Comparison of ENCODE assay signal across 11 cellular contexts in the genomic region with DNA sequence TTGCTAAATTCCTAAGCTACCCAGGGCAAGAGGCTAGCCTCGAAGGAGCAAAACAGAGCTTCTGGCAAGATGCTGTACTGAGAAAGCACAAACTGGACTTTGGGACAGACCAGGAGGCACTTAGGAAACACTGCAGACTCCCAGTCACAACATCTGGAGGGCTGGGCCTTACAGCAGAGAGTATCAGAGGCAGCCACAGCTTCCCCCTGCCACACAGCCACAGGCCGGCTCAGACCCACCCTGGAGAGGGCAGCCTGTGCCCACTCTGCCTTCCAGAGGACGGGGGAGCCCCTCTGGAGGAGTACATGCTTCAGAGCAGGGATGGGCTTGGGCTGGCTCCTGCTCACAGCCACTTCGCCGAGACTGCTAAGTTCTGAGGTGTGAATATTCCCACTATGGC. TPM values are rescaled to one million over a fixed set of nuclear protein-coding genes. Genes with fewer than 3 reads are reported as not detected.
DNase-seq lines count a peak whose midpoint lies in the region; ATAC-seq, FAIRE-seq and TF ChIP-seq lines count a peak whose summit lies in the region.
"Had no signal": no experiment of that assay in that cellular context is flagged by ENCODE, and none has a peak within 500 bp of the region (broad histone marks: within the 10 kb centered on the region; RNA-seq: fewer than 3 reads in every experiment).

No MANE protein-coding gene starts in this region.

- peak overlapping the region in 1 of 2 experiments; percentile 33 for H2BK12ac ChIP-seq in mesenchymal stem cell (ENCODE audit: low read length in 2 of 2)

- H3K9ac ChIP-seq in K562 (ENCODE audit: insufficient read depth in 1 of 2, low read depth in 2 of 2, low read length in 2 of 2) (peak overlapping the region in 1 of 2 experiments; percentile 38; a peak in 1 of 4 replicates), mesenchymal stem cell (ENCODE audit: low read length) (peak overlapping the region; percentile 51)

- TF ChIP-seq CTCF in K562 (IDR thresholded peaks at IDR 0.05 in 2 of 3, conservative IDR thresholded peaks at IDR 0.05 in 1 of 3; ENCODE audit: insufficient read depth in 2 of 3, low read depth in 1 of 3, low read length in 3 of 3), result no peak
- no peak for TF ChIP-seq CTCF in thoracic aorta (IDR thresholded peaks at IDR 0.05)

- 65% methylated on average over 5 of the region's 5 CpGs for WGBS in K562 (ENCODE audit: insufficient coverage, low coverage, missing lambda C conversion rate)
- WGBS in mesenchymal stem cell, result 74% methylated on average over 3 of the region's 5 CpGs

- H2BK120ac ChIP-seq in mesenchymal stem cell (ENCODE audit: low read depth, low read length), result peak overlapping the region; percentile 78

- peak overlapping the region; percentile 6 to 84 for H3K18ac ChIP-seq in mesenchymal stem cell (ENCODE audit: low read depth in 1 of 2, low read length in 2 of 2)

- H3K36me3 ChIP-seq in K562 (ENCODE audit: control insufficient read depth, insufficient read depth, low read length), result peaks cover 43% of the 10 kb centered on the region
- peaks cover 9 to 21% of the 10 kb centered on the region in 2 experiments for H3K36me3 ChIP-seq in mesenchymal stem cell (ENCODE audit: control insufficient read depth in 1 of 2, insufficient read depth in 2 of 2, low read depth in 1 of 2, low read length in 2 of 2)
- peaks cover 5% of the 10 kb centered on the region for H3K36me3 ChIP-seq in thoracic aorta

- H2BK15ac ChIP-seq in mesenchymal stem cell (ENCODE audit: low read depth, poor library complexity, severe bottlenecking), result no peak overlapping the region

- H3K9me3 Mint-ChIP-seq in T-helper 2 cell treated with Interferon-gamma antibody and Interleukin-4, amounts not matched to agents 5 μg/mL and 100 μg/mL, for 36 hours, result no peaks in the 10 kb centered on the region

- no peak for TF ChIP-seq EP300 in K562 (IDR thresholded peaks at IDR 0.05; ENCODE audit: low read length)

- peak overlapping the region in 1 of 2 experiments; percentile 91 for H3K14ac ChIP-seq in mesenchymal stem cell (ENCODE audit: low read length in 2 of 2)

- H2AFZ ChIP-seq in K562 (ENCODE audit: low read depth, low read length) (no peak overlapping the region), mesenchymal stem cell (ENCODE audit: low read depth, low read length) (no peak overlapping the region)

- POLR2A ChIA-PET in K562 (lab: Yijun Ruan, JAX), result interaction anchor here (0.6 to 2.6 kb wide), 8 partner anchors 8 to 28 kb away, joined by 3 to 10 read pairs (median 6); a partner anchor contains a TSS

- peaks cover 8 to 25% of the 10 kb centered on the region in 2 experiments for H3K4me1 ChIP-seq in K562 (replicated peaks in 1 of 2; ENCODE audit: control insufficient read depth in 2 of 2, insufficient read depth in 2 of 2, low read length in 2 of 2)
- peaks cover 33% of the 10 kb centered on the region for H3K4me1 ChIP-seq in mesenchymal stem cell (ENCODE audit: control insufficient read depth, insufficient read depth, low read depth, low read length)
- H3K4me1 ChIP-seq in thoracic aorta (ENCODE audit: control insufficient read depth in 1 of 2, low read depth in 2 of 2), result peaks cover 38 to 71% of the 10 kb centered on the region in 2 donors

- peak overlapping the region; percentile 97 for H3K27ac Mint-ChIP-seq in T-helper 2 cell treated with Interferon-gamma antibody and Interleukin-4, amounts not matched to agents 5 μg/mL and 100 μg/mL, for 36 hours

- peaks cover 61% of the 10 kb centered on the region for H3K36me3 Mint-ChIP-seq in T-helper 2 cell treated with Interferon-gamma antibody and Interleukin-4, amounts not matched to agents 5 μg/mL and 100 μg/mL, for 36 hours (ENCODE audit: low read depth)

- in situ Hi-C loops in K562 (cut with MboI), result no loop called here

- peaks cover 95% of the 10 kb centered on the region for H3K79me2 ChIP-seq in K562 (ENCODE audit: control insufficient read depth, insufficient read depth, low read length)

- no peak overlapping the region for H3K4me2 ChIP-seq in K562 (ENCODE audit: insufficient read depth, low read length)
- H3K4me2 ChIP-seq in mesenchymal stem cell (ENCODE audit: low read length, poor library complexity, severe bottlenecking), result no peak overlapping the region

- H4K20me1 ChIP-seq in K562 (replicated peaks; ENCODE audit: control insufficient read depth, insufficient read depth, low read length), result peaks cover 30% of the 10 kb centered on the region

- peak overlapping the region; percentile 79 for H3K4me3 Mint-ChIP-seq in T-helper 2 cell treated with Interferon-gamma antibody and Interleukin-4, amounts not matched to agents 5 μg/mL and 100 μg/mL, for 36 hours

- no peak overlapping the region for H2BK5ac ChIP-seq in mesenchymal stem cell (ENCODE audit: low read depth, low read length, poor library complexity, severe bottlenecking)

- H3K9me3 ChIP-seq in K562 (replicated peaks; ENCODE audit: control insufficient read depth, insufficient read depth, low read depth, low read length), result peaks cover 2% of the 10 kb centered on the region; the same call in 1 of the 2 replicates
- no peaks in the 10 kb centered on the region for H3K9me3 ChIP-seq in mesenchymal stem cell (ENCODE audit: control insufficient read depth, low read length)
- no peaks in the 10 kb centered on the region for H3K9me3 ChIP-seq in thoracic aorta

- CTCF ChIA-PET in K562 (lab: Yijun Ruan, JAX; ENCODE audit: low intra/inter-chr PET ratio), result no interaction called here

- TF ChIP-seq RAD21 in K562 (CRISPR knock-in tag; conservative IDR thresholded peaks at IDR 0.05 in 1 of 2, IDR thresholded peaks at IDR 0.05 in 1 of 2), result no peak

- H3K9me1 ChIP-seq in K562 (ENCODE audit: control insufficient read depth, insufficient read depth, low read length), result peaks cover 7% of the 10 kb centered on the region

- peak overlapping the region; percentile 71 for H4K91ac ChIP-seq in mesenchymal stem cell (ENCODE audit: low read length)

- H3K27me3 Mint-ChIP-seq in T-helper 2 cell treated with Interferon-gamma antibody and Interleukin-4, amounts not matched to agents 5 μg/mL and 100 μg/mL, for 36 hours (ENCODE audit: low read depth), result no peaks in the 10 kb centered on the region

- peaks cover 13% of the 10 kb centered on the region for H3K79me1 ChIP-seq in mesenchymal stem cell (replicated peaks; ENCODE audit: low read length, poor library complexity, severe bottlenecking)

- peak overlapping the region; percentile 54 to 65 for H3K4ac ChIP-seq in mesenchymal stem cell (ENCODE audit: low read depth in 1 of 2, low read length in 2 of 2)

- H3K4me3 ChIP-seq in K562 (no peak overlapping the region), mesenchymal stem cell (ENCODE audit: insufficient read depth in 1 of 2, low read depth in 1 of 2, low read length in 2 of 2) (peak overlapping the region in 1 of 2 experiments; percentile 13), thoracic aorta (peak overlapping the region; percentile 24)

- peak overlapping the region in 1 of 2 experiments; percentile 15 for H3K23ac ChIP-seq in mesenchymal stem cell (ENCODE audit: low read length in 2 of 2)

- DNase-seq in T-helper 2 cell treated with Interferon-gamma antibody and Interleukin-4, amounts not matched to agents 5 μg/mL and 100 μg/mL, for 36 hours (ENCODE audit: low spot score), result no peak
- DNase-seq in T-helper 2 cell, result no peak
- DNase-seq in K562 (ENCODE audit: extremely low read depth in 1 of 4, low spot score in 3 of 4), result peak in 1 of 4 experiments; percentile 21
- no peak for DNase-seq in mesenchymal stem cell
- DNase-seq in thoracic aorta (ENCODE audit: low spot score), result no peak
- no peak for DNase-seq in urothelium cell line (ENCODE audit: low spot score)
- DNase-seq in activated CD4-positive, CD25-positive, alpha-beta regulatory T cell (lab: John Stamatoyannopoulos, UW), result no peak
- no peak for DNase-seq in SW 1271 (lab: John Stamatoyannopoulos, UW)
- DNase-seq: kidney had no signal

- H3K4me1 Mint-ChIP-seq in T-helper 2 cell treated with Interferon-gamma antibody and Interleukin-4, amounts not matched to agents 5 μg/mL and 100 μg/mL, for 36 hours (ENCODE audit: low read depth), result peaks cover 69% of the 10 kb centered on the region

- H3K27ac ChIP-seq in K562 (ENCODE audit: extremely low read depth, low read depth, low read length) (peak overlapping the region; percentile 2; the same call in 1 of the 3 replicates), mesenchymal stem cell (ENCODE audit: low read length, poor library complexity, severe bottlenecking) (peak overlapping the region; percentile 50), thoracic aorta (peak overlapping the region; percentile 69 to 89)

- no TSS peak for BruUV-seq in K562 (replicated peaks; lab: Mats Ljungman, UMichigan)

- H3K27me3 ChIP-seq in K562 (ENCODE audit: control insufficient read depth in 2 of 2, insufficient read depth in 2 of 2, low read length in 2 of 2), result no peaks in the 10 kb centered on the region
- H3K27me3 ChIP-seq in mesenchymal stem cell (ENCODE audit: control insufficient read depth in 1 of 2, insufficient read depth in 1 of 2, low read length in 2 of 2), result no peaks in the 10 kb centered on the region
- no peaks in the 10 kb centered on the region for H3K27me3 ChIP-seq in thoracic aorta (replicated peaks; ENCODE audit: insufficient read depth)

- no peak overlapping the region for H4K8ac ChIP-seq in mesenchymal stem cell (ENCODE audit: low read length)

- intact Hi-C loops in K562 (cut with micrococcal nuclease), result no loop called here

- FAIRE-seq in K562 (lab: Jason Lieb, UNC), result no peak
- FAIRE-seq in urothelium cell line (lab: Jason Lieb, UNC), result no peak
- FAIRE-seq: A204.1, colon, kidney had no signal

- peak overlapping the region; percentile 54 for H2AK5ac ChIP-seq in mesenchymal stem cell (ENCODE audit: low read length, severe bottlenecking)

- no peak for TF ChIP-seq POLR2A in K562 (conservative IDR thresholded peaks at IDR 0.05)

- peak; percentile 37 for ATAC-seq in K562
- ATAC-seq in thoracic aorta (ENCODE audit: insufficient number of reproducible peaks, low FRiP score, low read depth), result peak; percentile 24

RNA-seq across cellular contexts. Expression of a gene that starts 17.4 kb away (rescaled TPM):
- 111 and 160 TPM in 2 replicates for total RNA-seq in K562 (2011; cell fraction: chromatin; rRNA removed; ENCODE audit: low replicate concordance)
- 87.6 and 91.1 TPM in 2 replicates for total RNA-seq in K562 (2011; cell fraction: nucleolus; rRNA removed)
- total RNA-seq in K562 (2011; cell fraction: nucleoplasm; rRNA removed), result 118 and 155 TPM in 2 replicates
- total RNA-seq in K562 (2014; rRNA removed) (64.7 and 68.7 TPM in 2 replicates), K562 (2014; rRNA removed; fragmentation: Illumina TruSeq; extraction: Trizol) (70.9 and 72.5 TPM in 2 replicates), K562 (2015; rRNA removed; fragmentation: Illumina TruSeq; extraction: Trizol) (63.1 and 67.1 TPM in 2 replicates), K562 (2021) (62.4 and 67.5 TPM in 2 replicates), thoracic aorta (100 to 1,000 TPM; 196 to 218 TPM)
- polyA plus RNA-seq in K562 (2011; rRNA removed) (57.5 and 86.9 TPM in 2 replicates), K562 (2014; fragmentation: Illumina TruSeq; extraction: Trizol) (55.5 and 58.2 TPM in 2 replicates), K562 (2014; fragmentation: Nextera tagmentation; extraction: Ambion mirVana) (1 to 10 TPM; 5.8 to 8.3 TPM), K562 (2014; rRNA removed) (44.0 and 45.2 TPM in 2 replicates)
- polyA plus RNA-seq in K562 (2011; cell fraction: cytosol; rRNA removed), result 44.1 and 45.9 TPM in 2 replicates
- 43.3 and 60.6 TPM in 2 replicates for polyA plus RNA-seq in K562 (2011; cell fraction: nucleus; rRNA removed)
- polyA plus RNA-seq in K562 (2012), result 47.5 and 54.2 TPM in 2 replicates
- 119 and 154 TPM in 2 replicates for polyA minus RNA-seq in K562 (2011; rRNA and poly(A)+ RNA removed)
- 70.0 and 93.0 TPM in 2 replicates for polyA minus RNA-seq in K562 (2011; cell fraction: cytosol; rRNA and poly(A)+ RNA removed)
- 35.4 and 43.4 TPM in 2 replicates for polyA minus RNA-seq in K562 (2011; cell fraction: nucleus; rRNA and poly(A)+ RNA removed)
- 31.0 TPM for polyA plus RNA-seq in mesenchymal stem cell (2013, experiment 1 of 2)
- 31.9 TPM for polyA plus RNA-seq in mesenchymal stem cell (2013, experiment 2 of 2)

RNA-seq across cellular contexts. Expression of a gene that starts 44.5 kb away (rescaled TPM):
- total RNA-seq in K562 (2011; cell fraction: chromatin; rRNA removed; ENCODE audit: low replicate concordance), result 95.4 and 308 TPM in 2 replicates
- total RNA-seq in K562 (2011; cell fraction: nucleolus; rRNA removed), result 44.7 and 52.6 TPM in 2 replicates
- 111 and 142 TPM in 2 replicates for total RNA-seq in K562 (2011; cell fraction: nucleoplasm; rRNA removed)
- total RNA-seq in K562 (2014; rRNA removed) (24.7 and 28.3 TPM in 2 replicates), K562 (2014; rRNA removed; fragmentation: Illumina TruSeq; extraction: Trizol) (21.9 and 24.0 TPM in 2 replicates), K562 (2015; rRNA removed; fragmentation: Illumina TruSeq; extraction: Trizol) (17.7 and 20.6 TPM in 2 replicates), K562 (2021) (23.1 and 27.1 TPM in 2 replicates), thoracic aorta (10 to 100 TPM; 17.1 to 34.0 TPM)
- polyA plus RNA-seq in K562 (2011; rRNA removed) (33.3 and 37.9 TPM in 2 replicates), K562 (2014; fragmentation: Illumina TruSeq; extraction: Trizol) (20.3 and 36.5 TPM in 2 replicates), K562 (2014; fragmentation: Nextera tagmentation; extraction: Ambion mirVana) (1 to 10 TPM; 1.3 to 1.6 TPM), K562 (2014; rRNA removed) (39.3 and 42.5 TPM in 2 replicates)
- polyA plus RNA-seq in K562 (2011; cell fraction: cytosol; rRNA removed), result 44.5 and 61.9 TPM in 2 replicates
- 138 and 267 TPM in 2 replicates for polyA plus RNA-seq in K562 (2011; cell fraction: nucleus; rRNA removed)
- 27.1 and 46.7 TPM in 2 replicates for polyA plus RNA-seq in K562 (2012)
- polyA minus RNA-seq in K562 (2011; rRNA and poly(A)+ RNA removed), result 42.0 and 45.1 TPM in 2 replicates
- 20.7 and 21.2 TPM in 2 replicates for polyA minus RNA-seq in K562 (2011; cell fraction: cytosol; rRNA and poly(A)+ RNA removed)
- polyA minus RNA-seq in K562 (2011; cell fraction: nucleus; rRNA and poly(A)+ RNA removed), result 40.8 and 41.6 TPM in 2 replicates
- 11.8 TPM for polyA plus RNA-seq in mesenchymal stem cell (2013, experiment 1 of 2)
- 10.7 TPM for polyA plus RNA-seq in mesenchymal stem cell (2013, experiment 2 of 2)

Comparison
In these comparisons a context has a peak if more than half of its experiments do, and no peak if none do; other contexts are left out.
1. H3K27ac ChIP-seq: peak in every context shown above with its lines; median percentile 79 in thoracic aorta; 50 in mesenchymal stem cell; 2 in K562.